Comparison of ENCODE assay signal across 8 cellular contexts in the genomic region with DNA sequence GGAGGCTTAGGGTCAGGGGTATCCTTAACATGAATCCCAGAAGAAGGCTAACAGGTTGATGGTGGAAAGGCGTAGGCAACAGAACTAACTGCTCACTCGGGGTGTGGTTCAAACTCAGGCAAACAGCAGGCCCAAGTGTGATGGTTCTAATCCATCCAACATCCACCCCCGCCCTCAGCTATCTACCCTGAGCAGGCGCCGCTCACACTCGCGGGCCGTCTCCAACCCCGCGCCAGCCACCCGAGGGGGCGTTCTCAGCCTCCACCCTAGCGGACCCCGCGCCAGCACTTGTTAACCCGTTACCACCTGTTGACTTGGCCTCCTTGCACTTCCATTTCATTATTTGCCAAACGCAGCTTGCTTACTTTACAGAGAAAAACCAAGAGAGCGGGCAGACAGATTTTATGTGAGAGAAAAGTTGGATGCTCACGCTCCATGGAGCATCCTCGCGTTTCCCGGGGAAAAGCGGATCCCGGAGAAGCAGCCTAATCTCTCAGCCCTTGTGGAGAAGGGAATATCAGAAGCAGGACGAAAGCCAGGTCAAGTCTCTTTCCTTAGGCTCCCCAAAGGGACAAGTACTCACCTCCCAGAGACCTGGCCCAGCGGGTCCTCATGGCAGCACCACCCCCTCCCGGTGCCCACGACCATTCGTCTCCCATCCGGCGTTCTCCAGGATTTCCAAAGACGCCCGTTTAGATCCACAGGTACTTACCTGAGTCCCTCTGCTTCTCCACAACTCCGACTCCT. TPM values are rescaled to one million over a fixed set of nuclear protein-coding genes. Genes with fewer than 3 reads are reported as not detected.
DNase-seq lines count a peak whose midpoint lies in the region; ATAC-seq and TF ChIP-seq lines count a peak whose summit lies in the region.

No MANE protein-coding gene starts in this region.

- no peak for TF ChIP-seq CTCF in spleen (IDR thresholded peaks at IDR 0.05 in 8 of 11, conservative IDR thresholded peaks at IDR 0.05 in 3 of 11)

- H3K27ac ChIP-seq in angular gyrus (ENCODE audit: low read depth, low read length) (peak overlapping the region; percentile 55), spleen (peak overlapping the region in 3 of 8 donors; percentile 35 to 54 (median 41))

- no peaks in the 10 kb centered on the region for H3K9me3 ChIP-seq in spleen

- H3K27me3 ChIP-seq in spleen (replicated peaks in 1 of 7): peaks cover 0 to 57% (median 32%) of the 10 kb centered on the region in 7 donors

- peaks cover 11 to 32% (median 18%) of the 10 kb centered on the region in 6 donors for H3K4me1 ChIP-seq in spleen

- TF ChIP-seq POLR2A in spleen (IDR thresholded peaks at IDR 0.05): no peak

- peak overlapping the region; percentile 69 for H3K4me3 ChIP-seq in iPS-11a (ENCODE audit: low read depth, low read length)
- peak overlapping the region; percentile 40 to 73 (median 54) for H3K4me3 ChIP-seq in spleen

- ATAC-seq in GM18873 (IDR thresholded peaks at IDR 0.05; ENCODE audit: low FRiP score, unreplicated experiment) (no peak), GM21786 (IDR thresholded peaks at IDR 0.05; ENCODE audit: unreplicated experiment) (no peak)

- no peaks in the 10 kb centered on the region for H3K36me3 ChIP-seq in spleen

- WGBS in spleen, 5 donors: 6 to 9% (median 7%) methylated on average over 32 to 34 of the region's 34 CpGs

- intact Hi-C loops in spleen (cut with DNase I; ENCODE audit: low total_unique reads): no loop called here

- peak; percentile 4 for DNase-seq in activated CD4-positive, alpha-beta T cell treated with anti-CD3 and anti-CD28 coated beads for 48 hours
- DNase-seq in activated CD4-positive, alpha-beta T cell treated with anti-CD3 and anti-CD28 coated beads for 4 hours: no peak
- DNase-seq in spleen: no peak
- DNase-seq in stimulated activated CD4-positive, alpha-beta T cell treated with anti-CD3 and anti-CD28 coated beads, Interleukin-4, amount 100 ng/mL, for 1 hour: no peak

RNA-seq across cellular contexts. Expression of a gene that starts 0.8 kb away (rescaled TPM):
- 10 to 100 TPM in 5 of 7 donors, 1 to 10 TPM in 2; 6.5 to 86.5 (median 14.3) TPM for total RNA-seq in spleen
- polyA plus RNA-seq in spleen: 1 to 10 TPM; 1.7 to 4.4 (median 2.6) TPM

RNA-seq across cellular contexts. Expression of a gene that starts 58.5 kb away (rescaled TPM):
- total RNA-seq in spleen: 1 to 10 TPM; 2.4 to 6.5 (median 3.7) TPM
- 1 to 10 TPM in 2 of 3 donors, under 1 TPM in 1; 0.15 to 3.3 (median 1.5) TPM for polyA plus RNA-seq in spleen
